1 cellular context compared by ENCODE assay signal in the genomic region with DNA sequence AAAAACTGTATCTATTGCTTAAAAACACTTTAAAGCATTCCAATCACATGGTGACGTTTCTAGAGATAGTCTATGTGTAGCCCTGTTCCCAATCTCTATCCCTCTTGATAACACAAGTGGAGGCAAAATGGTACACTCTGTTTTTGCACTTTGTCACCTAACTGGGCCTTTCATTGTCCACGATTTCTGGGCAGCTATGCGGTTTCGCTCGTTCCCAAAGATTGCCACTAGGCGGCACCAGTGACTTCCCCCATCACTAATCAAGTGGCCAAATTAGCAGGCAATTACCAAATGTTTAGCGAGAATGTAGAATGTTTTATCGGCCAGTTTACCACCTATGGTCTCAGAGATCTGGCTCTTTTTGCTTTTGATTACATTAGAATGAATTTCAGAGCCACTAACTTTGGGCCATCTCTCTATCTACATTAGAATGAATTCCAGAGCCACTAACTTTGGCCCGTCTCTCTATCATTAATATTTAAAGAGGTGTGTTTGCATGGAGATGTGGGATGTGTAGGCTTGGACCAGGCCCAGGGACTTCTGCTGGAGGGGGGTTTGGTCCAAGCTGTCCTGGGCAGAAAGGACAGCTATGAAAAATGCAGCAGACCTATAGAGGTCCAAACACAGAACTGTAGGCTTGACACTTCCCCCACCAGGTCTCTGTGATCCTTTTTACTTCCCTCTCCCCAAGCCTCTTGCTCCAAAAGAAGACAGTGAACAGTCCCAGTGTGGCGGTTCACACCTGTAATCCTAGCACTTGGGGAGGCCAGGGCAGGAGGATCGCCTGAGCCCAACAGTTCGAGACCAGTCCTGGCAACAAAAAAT.
TF ChIP-seq lines count a peak whose summit lies in the region.

No MANE protein-coding gene starts in this region.

TF ChIP-seq in HEK293, 187 proteins besides CTCF, POLR2A, EP300 and RAD21 (continued from another document):
- TF ChIP-seq, protein P1, sequence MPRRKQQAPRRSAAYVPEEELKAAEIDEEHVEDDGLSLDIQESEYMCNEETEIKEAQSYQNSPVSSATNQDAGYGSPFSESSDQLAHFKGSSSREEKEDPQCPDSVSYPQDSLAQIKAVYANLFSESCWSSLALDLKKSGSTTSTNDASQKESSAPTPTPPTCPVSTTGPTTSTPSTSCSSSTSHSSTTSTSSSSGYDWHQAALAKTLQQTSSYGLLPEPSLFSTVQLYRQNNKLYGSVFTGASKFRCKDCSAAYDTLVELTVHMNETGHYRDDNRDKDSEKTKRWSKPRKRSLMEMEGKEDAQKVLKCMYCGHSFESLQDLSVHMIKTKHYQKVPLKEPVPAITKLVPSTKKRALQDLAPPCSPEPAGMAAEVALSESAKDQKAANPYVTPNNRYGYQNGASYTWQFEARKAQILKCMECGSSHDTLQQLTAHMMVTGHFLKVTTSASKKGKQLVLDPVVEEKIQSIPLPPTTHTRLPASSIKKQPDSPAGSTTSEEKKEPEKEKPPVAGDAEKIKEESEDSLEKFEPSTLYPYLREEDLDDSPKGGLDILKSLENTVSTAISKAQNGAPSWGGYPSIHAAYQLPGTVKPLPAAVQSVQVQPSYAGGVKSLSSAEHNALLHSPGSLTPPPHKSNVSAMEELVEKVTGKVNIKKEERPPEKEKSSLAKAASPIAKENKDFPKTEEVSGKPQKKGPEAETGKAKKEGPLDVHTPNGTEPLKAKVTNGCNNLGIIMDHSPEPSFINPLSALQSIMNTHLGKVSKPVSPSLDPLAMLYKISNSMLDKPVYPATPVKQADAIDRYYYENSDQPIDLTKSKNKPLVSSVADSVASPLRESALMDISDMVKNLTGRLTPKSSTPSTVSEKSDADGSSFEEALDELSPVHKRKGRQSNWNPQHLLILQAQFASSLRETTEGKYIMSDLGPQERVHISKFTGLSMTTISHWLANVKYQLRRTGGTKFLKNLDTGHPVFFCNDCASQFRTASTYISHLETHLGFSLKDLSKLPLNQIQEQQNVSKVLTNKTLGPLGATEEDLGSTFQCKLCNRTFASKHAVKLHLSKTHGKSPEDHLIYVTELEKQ (tag by site-specific recombination; IDR thresholded peaks at IDR 0.05; ENCODE audit: borderline replicate concordance) = no peak
